ENCODE assay signal across 1 cellular context in genomic region chr2:205675861-205676516, GRCh38.
TF ChIP-seq lines count a peak whose summit lies in the region.

No MANE protein-coding gene starts in this region.

TF ChIP-seq in H1, 55 proteins besides CTCF, POLR2A, EP300 and RAD21:
- 0 out of 2 replicates have a peak, but pooled peaks have one; percentile 18 for TF ChIP-seq POU5F1 (IDR thresholded peaks at IDR 0.05; ENCODE audit: low read depth, low read length)
- TF ChIP-seq KDM4A (IDR thresholded peaks at IDR 0.05; ENCODE audit: low read depth, low read length, severe bottlenecking), result no peak
- no peak for TF ChIP-seq CEBPB (IDR thresholded peaks at IDR 0.05; ENCODE audit: low read depth, low read length)
- peak; percentile 23; the same call in 1 of the 2 replicates for TF ChIP-seq EGR1 (IDR thresholded peaks at IDR 0.05; ENCODE audit: borderline replicate concordance, low read depth, low read length)
- TF ChIP-seq RNF2 (IDR thresholded peaks at IDR 0.05; ENCODE audit: borderline replicate concordance, low read depth, low read length, missing control alignments, poor library complexity, severe bottlenecking), result no peak
- no peak for TF ChIP-seq CHD1 (IDR thresholded peaks at IDR 0.05; ENCODE audit: low read depth, low read length)
- no peak for TF ChIP-seq EZH2 (IDR thresholded peaks at IDR 0.05; ENCODE audit: low read depth, low read length, severe bottlenecking)
- 0 out of 2 replicates have a peak, but pooled peaks have one; percentile 35 for TF ChIP-seq ATF2 (IDR thresholded peaks at IDR 0.05; ENCODE audit: low read length)
- no peak for TF ChIP-seq GTF2F1 (IDR thresholded peaks at IDR 0.05; ENCODE audit: borderline replicate concordance, low read depth, low read length)
